In genomic region chr6:136550330-136551071, GRCh38 we compare ENCODE assay signal across 8 cellular contexts. TPM values are rescaled to one million over a fixed set of nuclear protein-coding genes. Genes with fewer than 3 reads are reported as not detected.
A peak's percentile ranks its signal among the peaks of the same experiment; 100 is the strongest.
DNase-seq lines count a peak whose midpoint lies in the region; ATAC-seq and TF ChIP-seq lines count a peak whose summit lies in the region.

MAP7 (minus strand) TSS chr6:136550422; CDS start chr6:136550408, 14 bp downstream.

- TF ChIP-seq CTCF in AG04450 (IDR thresholded peaks at IDR 0.05; ENCODE audit: low read depth, low read length) (peak; percentile 53), esophagus muscularis mucosa (IDR thresholded peaks at IDR 0.05) (peak; percentile 73 to 88 (median 81))

- H3K27me3 ChIP-seq in AG04450 (ENCODE audit: control insufficient read depth, insufficient read depth, low read length) (peaks cover 11% of the 10 kb centered on the region), esophagus muscularis mucosa (peaks cover 0 to 66% (median 9%) of the 10 kb centered on the region in 4 donors)
- peaks cover 7 to 14% of the 10 kb centered on the region in 2 donors for H3K27me3 ChIP-seq in naive thymus-derived CD4-positive, alpha-beta T cell (ENCODE audit: control insufficient read depth in 2 of 2, insufficient read depth in 2 of 2, low read length in 2 of 2)

- TF ChIP-seq POLR2A in esophagus muscularis mucosa (IDR thresholded peaks at IDR 0.05; ENCODE audit: low read depth): no peak

- H3K27ac ChIP-seq in AG04450 (ENCODE audit: low read depth, low read length) (no peak within 1 kb of the TSS), esophagus muscularis mucosa (replicated peaks in 1 of 4) (no peak within 1 kb of the TSS)
- no peak within 1 kb of the TSS for H3K27ac ChIP-seq in naive thymus-derived CD4-positive, alpha-beta T cell (ENCODE audit: low read depth, low read length)

- peaks cover 3 to 10% (median 4%) of the 10 kb centered on the region in 5 donors for H3K36me3 Mint-ChIP-seq in naive thymus-derived CD4-positive, alpha-beta T cell
- no peaks in the 10 kb centered on the region for H3K36me3 Mint-ChIP-seq in stimulated activated naive CD8-positive, alpha-beta T cell treated with anti-CD3 and anti-CD28 coated beads, Interleukin-15, Interleukin-2, amounts not matched to agents 100 ng/mL and 50 ng/mL, for 24 hours (ENCODE audit: low read depth)

- H3K36me3 ChIP-seq in esophagus muscularis mucosa: peaks cover 0 to 14% (median 2%) of the 10 kb centered on the region in 4 donors
- H3K36me3 ChIP-seq in naive thymus-derived CD4-positive, alpha-beta T cell (ENCODE audit: control insufficient read depth in 2 of 3, insufficient read depth in 3 of 3, low read length in 3 of 3): no peaks in the 10 kb centered on the region

- H3K4me3 Mint-ChIP-seq in naive thymus-derived CD4-positive, alpha-beta T cell: peak within 1 kb of the TSS; percentile 58 to 82 (median 72)
- H3K4me3 Mint-ChIP-seq in stimulated activated naive CD8-positive, alpha-beta T cell treated with anti-CD3 and anti-CD28 coated beads, Interleukin-15, Interleukin-2, amounts not matched to agents 100 ng/mL and 50 ng/mL, for 24 hours: peak within 1 kb of the TSS; percentile 63

- peaks cover 0 to 16% (median 7%) of the 10 kb centered on the region in 7 donors for H3K4me1 Mint-ChIP-seq in naive thymus-derived CD4-positive, alpha-beta T cell
- peaks cover 5% of the 10 kb centered on the region for H3K4me1 Mint-ChIP-seq in stimulated activated naive CD8-positive, alpha-beta T cell treated with anti-CD3 and anti-CD28 coated beads, Interleukin-15, Interleukin-2, amounts not matched to agents 100 ng/mL and 50 ng/mL, for 24 hours (ENCODE audit: low read depth)

- DNase-seq in AG04450 (ENCODE audit: low read depth, low spot score) (no peak), NOMO-1 treated with dmso at 0.1 percent for 144 hours (lab: John Stamatoyannopoulos, UW; ENCODE audit: unreplicated experiment) (peak; percentile 12), esophagus muscularis mucosa (ENCODE audit: extremely low spot score) (no peak)
- DNase-seq in activated T-cell treated with anti-CD3 and anti-CD28 coated beads, Interleukin-2, amount 50 U/mL, for 1 hour: peak; percentile 76
- DNase-seq in naive thymus-derived CD4-positive, alpha-beta T cell: peak; percentile 30 to 74 (median 60)

- WGBS in esophagus muscularis mucosa: 9% methylated on average over 9 of the region's 79 CpGs

- peaks cover 0 to 2% (median 0%) of the 10 kb centered on the region in 11 donors for H3K9me3 Mint-ChIP-seq in naive thymus-derived CD4-positive, alpha-beta T cell
- no peaks in the 10 kb centered on the region for H3K9me3 Mint-ChIP-seq in stimulated activated naive CD8-positive, alpha-beta T cell treated with anti-CD3 and anti-CD28 coated beads, Interleukin-15, Interleukin-2, amounts not matched to agents 100 ng/mL and 50 ng/mL, for 24 hours

- CTCF ChIA-PET in AG04450 (lab: Charles Lee): interaction anchor here (0.6 to 1.9 kb wide), 6 partner anchors 13 to 242 kb away, joined by 3 to 9 read pairs (median 4); partner anchors contain the start of gene MAP3K5
- CTCF ChIA-PET in naive thymus-derived CD4-positive, alpha-beta T cell (lab: Charles Lee): interaction anchor here (0.7 to 1.3 kb wide), 2 partner anchors 14 to 324 kb away, joined by 3 to 5 read pairs; no protein-coding TSS in a partner anchor

- intact Hi-C loops in esophagus muscularis mucosa (cut with DNase I): no loop called here
- intact Hi-C loops in naive thymus-derived CD4-positive, alpha-beta T cell (cut with micrococcal nuclease): loop anchor here in 1 of 2 donors (1.0 to 5.0 kb wide), 4 partner anchors 24 to 1044 kb away; no protein-coding TSS in a partner anchor

- peak; percentile 73 for ATAC-seq in GM18907 (IDR thresholded peaks at IDR 0.05; ENCODE audit: unreplicated experiment)
- ATAC-seq in HG03159 (IDR thresholded peaks at IDR 0.05; ENCODE audit: unreplicated experiment): peak; percentile 70
- ATAC-seq in naive thymus-derived CD4-positive, alpha-beta T cell: peak; percentile 91

- POLR2A ChIA-PET in AG04450 (lab: Yijun Ruan, JAX): no interaction called here
- POLR2A ChIA-PET in naive thymus-derived CD4-positive, alpha-beta T cell (lab: Charles Lee): interaction anchor here (0.5 kb wide), 1 partner anchor 76 kb away, joined by 3 read pairs; no protein-coding TSS in a partner anchor

- H3K4me1 ChIP-seq in esophagus muscularis mucosa: peaks cover 13 to 23% (median 17%) of the 10 kb centered on the region in 4 donors
- no peaks in the 10 kb centered on the region for H3K4me1 ChIP-seq in naive thymus-derived CD4-positive, alpha-beta T cell (ENCODE audit: control insufficient read depth in 2 of 2, insufficient read depth in 2 of 2, low read length in 2 of 2)

- H3K27me3 Mint-ChIP-seq in naive thymus-derived CD4-positive, alpha-beta T cell: peaks cover 34 to 64% (median 39%) of the 10 kb centered on the region in 5 donors
- peaks cover 55% of the 10 kb centered on the region for H3K27me3 Mint-ChIP-seq in stimulated activated naive CD8-positive, alpha-beta T cell treated with anti-CD3 and anti-CD28 coated beads, Interleukin-15, Interleukin-2, amounts not matched to agents 100 ng/mL and 50 ng/mL, for 24 hours

- TF ChIP-seq EP300 in esophagus muscularis mucosa (IDR thresholded peaks at IDR 0.05): no peak

- H3K9me3 ChIP-seq in AG04450 (ENCODE audit: control insufficient read depth, insufficient read depth, low read length) (no peaks in the 10 kb centered on the region; the same call in 1 of the 2 replicates), esophagus muscularis mucosa (no peaks in the 10 kb centered on the region)
- no peaks in the 10 kb centered on the region for H3K9me3 ChIP-seq in naive thymus-derived CD4-positive, alpha-beta T cell (ENCODE audit: control insufficient read depth in 2 of 3, low read length in 3 of 3)

- peak within 1 kb of the TSS in 1 of 9 donors; percentile 49 for H3K27ac Mint-ChIP-seq in naive thymus-derived CD4-positive, alpha-beta T cell
- H3K27ac Mint-ChIP-seq in stimulated activated naive CD8-positive, alpha-beta T cell treated with anti-CD3 and anti-CD28 coated beads, Interleukin-15, Interleukin-2, amounts not matched to agents 100 ng/mL and 50 ng/mL, for 24 hours: no peak within 1 kb of the TSS

- H3K4me3 ChIP-seq in AG04450 (ENCODE audit: low read depth, low read length) (peak within 1 kb of the TSS; percentile 68), esophagus muscularis mucosa (peak within 1 kb of the TSS; percentile 74 to 90 (median 80))
- H3K4me3 ChIP-seq in naive thymus-derived CD4-positive, alpha-beta T cell (ENCODE audit: low read length): peak within 1 kb of the TSS; percentile 46

RNA-seq across cellular contexts. Expression of gene MAP7, which starts in this region (rescaled TPM):
- polyA plus RNA-seq in AG04450 (2011; rRNA removed): 0.29 and 0.30 TPM in 2 replicates
- 0.18 and 0.26 TPM in 2 replicates for polyA minus RNA-seq in AG04450 (2011; rRNA and poly(A)+ RNA removed)
- total RNA-seq in esophagus muscularis mucosa: 1 to 10 TPM; 1.7 to 2.9 (median 2.0) TPM
- total RNA-seq in naive thymus-derived CD4-positive, alpha-beta T cell: 1 to 10 TPM in 1 of 5 experiments, under 1 TPM in 4; 0.14 to 1.1 (median 0.32) TPM
- polyA plus RNA-seq in naive thymus-derived CD4-positive, alpha-beta T cell: under 1 TPM; 0.13 to 0.17 TPM

Comparison
In these comparisons a context has a peak if more than half of its experiments do, and no peak if none do; other contexts are left out.
1. DNase-seq: peak in NOMO-1 treated with dmso at 0.1 percent for 144 hours (single experiment), activated T-cell treated with anti-CD3 and anti-CD28 coated beads, Interleukin-2, amount 50 U/mL, for 1 hour (single experiment) and naive thymus-derived CD4-positive, alpha-beta T cell (9 of 9); none in AG04450 (single experiment) and esophagus muscularis mucosa (single experiment).
2. Peak in every context shown above with its lines, with median percentiles within 50 percentile points of each other: H3K4me3 ChIP-seq and ATAC-seq.